Comparison of ENCODE assay signal across 32 cellular contexts in genomic region chr19:42349378-42350107, GRCh38. TPM values are rescaled to one million over a fixed set of nuclear protein-coding genes. Genes with fewer than 3 reads are reported as not detected.
"Had no signal": no experiment of that assay in that cellular context is flagged by ENCODE, and none has a peak within 500 bp of the region (broad histone marks: within the 10 kb centered on the region; RNA-seq: fewer than 3 reads in every experiment).

No MANE protein-coding gene starts in this region.

- H3K4me3 ChIP-seq: adrenal gland, breast epithelium, colonic mucosa, dorsolateral prefrontal cortex, esophagus muscularis mucosa, left ventricle myocardium inferior, smooth muscle cell, stomach, suprapubic skin, transverse colon had no signal

- H3K4me1 Mint-ChIP-seq: central memory CD8-positive, alpha-beta T cell had no signal

- H3K36me3 ChIP-seq: breast epithelium, colonic mucosa had no signal

- H3K27ac ChIP-seq: adrenal gland, breast epithelium, colonic mucosa, esophagus muscularis mucosa, left ventricle myocardium inferior, stomach, suprapubic skin, transverse colon had no signal

- DNase-seq: activated CD4-positive, alpha-beta T cell treated with anti-CD3 and anti-CD28 coated beads for 4 hours; activated CD4-positive, alpha-beta T cell treated with anti-CD3 and anti-CD28 coated beads, Interleukin-2, amount 50 U/mL, for 48 hours; activated CD4-positive, CD25-positive, alpha-beta regulatory T cell; activated CD8-positive, alpha-beta memory T cell treated with anti-CD3 and anti-CD28 coated beads, Interleukin-2, amount 50 U/mL, for 48 hours; activated naive CD4-positive, alpha-beta T cell; activated T-cell treated with anti-CD3 and anti-CD28 coated beads, Interleukin-2, amount 50 U/mL, for 4 hours; adrenal gland; colonic mucosa; dorsolateral prefrontal cortex; effector memory CD8-positive, alpha-beta T cell; hippocampal formation; left ventricle myocardium inferior; mammary epithelial cell; midbrain; natural killer cell; nucleus accumbens; stimulated activated CD4-positive, alpha-beta T cell treated with anti-CD3 and anti-CD28 coated beads, Interleukin-15, amount 100 ng/mL, for 24 hours; stomach; T-helper 17 cell; transverse colon had no signal

- H3K4me3 Mint-ChIP-seq: activated naive CD8-positive, alpha-beta T cell; activated T-cell treated with anti-CD3 and anti-CD28 coated beads, Interleukin-2, amount 50 U/mL, for 4 hours; central memory CD8-positive, alpha-beta T cell; effector memory CD8-positive, alpha-beta T cell; natural killer cell; stimulated activated memory B cell treated with anti-CD40 and anti-IgM and Interleukin-4, amounts not matched to agents 10 μg/mL and 1 μg/mL and 100 μg/mL, for 72 hours; T-helper 17 cell had no signal

- H3K4me1 ChIP-seq: adrenal gland, breast epithelium, colonic mucosa, esophagus muscularis mucosa, left ventricle myocardium inferior, stomach, suprapubic skin, transverse colon had no signal

- ATAC-seq: activated T-cell treated with anti-CD3 and anti-CD28 coated beads, Interleukin-2, amount 50 U/mL, for 4 hours; effector memory CD8-positive, alpha-beta T cell; natural killer cell; sciatic nerve; T-helper 17 cell had no signal

- H3K9me3 Mint-ChIP-seq: activated T-cell treated with anti-CD3 and anti-CD28 coated beads, Interleukin-2, amount 50 U/mL, for 4 hours; activated T-helper 2 cell treated with anti-CD3 and anti-CD28 coated beads, Interferon-gamma antibody, Interleukin-2, Interleukin-4, amounts not matched to agents 10 μg/mL and 5 μg/mL and 100 μg/mL, durations not matched to agents 14 hours and 24 hours and 36 hours; central memory CD8-positive, alpha-beta T cell; effector memory CD8-positive, alpha-beta T cell; natural killer cell; stimulated activated memory B cell treated with anti-CD40 and anti-IgM and Interleukin-4, amounts not matched to agents 10 μg/mL and 1 μg/mL and 100 μg/mL, for 72 hours had no signal

- H3K9me3 ChIP-seq: adrenal gland, breast epithelium, colonic mucosa, esophagus muscularis mucosa, left ventricle myocardium inferior, stomach, suprapubic skin, transverse colon had no signal

- H3K4me2 ChIP-seq: smooth muscle cell had no signal

- FAIRE-seq: frontal cortex, urothelium cell line had no signal

- H3K36me3 Mint-ChIP-seq: natural killer cell had no signal

- H3K27me3 Mint-ChIP-seq: activated naive CD8-positive, alpha-beta T cell; central memory CD8-positive, alpha-beta T cell; effector memory CD8-positive, alpha-beta T cell; stimulated activated memory B cell treated with anti-CD40 and anti-IgM and Interleukin-4, amounts not matched to agents 10 μg/mL and 1 μg/mL and 100 μg/mL, for 72 hours; T-helper 17 cell had no signal

- H3K27me3 ChIP-seq: adrenal gland, breast epithelium, colonic mucosa, dorsolateral prefrontal cortex, esophagus muscularis mucosa, stomach, suprapubic skin, transverse colon had no signal

- H3K27ac Mint-ChIP-seq: activated naive CD8-positive, alpha-beta T cell; activated T-helper 2 cell treated with anti-CD3 and anti-CD28 coated beads, Interferon-gamma antibody, Interleukin-2, Interleukin-4, amounts not matched to agents 10 μg/mL and 5 μg/mL and 100 μg/mL, durations not matched to agents 14 hours and 24 hours and 36 hours; effector memory CD8-positive, alpha-beta T cell; natural killer cell; stimulated activated memory B cell treated with anti-CD40 and anti-IgM and Interleukin-4, amounts not matched to agents 10 μg/mL and 1 μg/mL and 100 μg/mL, for 72 hours; T-helper 17 cell had no signal

RNA-seq across cellular contexts. Expression of gene TMEM145, which starts 36.4 kb away (rescaled TPM):
- total RNA-seq: activated T-cell treated with anti-CD3 and anti-CD28 coated beads, Interleukin-2, amount 50 U/mL, for 4 hours; esophagus muscularis mucosa; natural killer cell; sciatic nerve; smooth muscle cell; T-helper 17 cell; transverse colon had no signal

RNA-seq across cellular contexts. Expression of gene CNFN, which starts 40.6 kb away (rescaled TPM):
- total RNA-seq: activated CD8-positive, alpha-beta memory T cell treated with anti-CD3 and anti-CD28 coated beads for 36 hours; activated T-cell treated with anti-CD3 and anti-CD28 coated beads, Interleukin-2, amount 50 U/mL, for 4 hours; activated T-helper 2 cell treated with anti-CD3 and anti-CD28 coated beads, Interferon-gamma antibody, Interleukin-2, Interleukin-4, amounts not matched to agents 10 μg/mL and 5 μg/mL and 100 μg/mL, durations not matched to agents 14 hours and 24 hours and 36 hours; frontal cortex; T-helper 17 cell had no signal

RNA-seq across cellular contexts. Expression of gene PRR19, which starts 47.6 kb away (rescaled TPM):
- total RNA-seq: left ventricle myocardium inferior, natural killer cell, stomach had no signal
